ENCODE assay signal across 15 cellular contexts in genomic region chr10:3074145-3074665, GRCh38. TPM values are rescaled to one million over a fixed set of nuclear protein-coding genes. Genes with fewer than 3 reads are reported as not detected.
DNase-seq lines count a peak whose midpoint lies in the region; ATAC-seq and TF ChIP-seq lines count a peak whose summit lies in the region.
"Had no signal": no experiment of that assay in that cellular context is flagged by ENCODE, and none has a peak within 500 bp of the region (broad histone marks: within the 10 kb centered on the region; RNA-seq: fewer than 3 reads in every experiment).

No MANE protein-coding gene starts in this region.

- no peaks in the 10 kb centered on the region for H3K9me3 ChIP-seq in mucosa of descending colon
- H3K9me3 ChIP-seq: BE2C, left lung, testis had no signal

- H3K4me3 ChIP-seq in epithelial cell of esophagus (ENCODE audit: low read length) (no peak overlapping the region), mucosa of descending colon (no peak overlapping the region), coronary artery (no peak overlapping the region)
- H3K4me3 ChIP-seq: GM23248, left lung, testis had no signal

- in situ Hi-C loops in G401 (cut with HindIII; ENCODE audit: low sequenced_read_pairs) = no loop called here

- DNase-seq in G401 (ENCODE audit: low spot score) (peak; percentile 73), RWPE1 (ENCODE audit: low spot score) (peak; percentile 31), epithelial cell of esophagus (ENCODE audit: low read depth) (peak; percentile 60), mucosa of descending colon (no peak), NCI-H2107 (lab: John Stamatoyannopoulos, UW) (no peak), GM10248 (ENCODE audit: extremely low spot score) (no peak), coronary artery (ENCODE audit: low spot score) (no peak)
- DNase-seq: activated naive CD4-positive, alpha-beta T cell treated with anti-CD3 and anti-CD28 coated beads for 36 hours; BE2C; GM23248; hippocampal formation; left lung; naive thymus-derived CD8-positive, alpha-beta T cell; stimulated activated CD4-positive, alpha-beta T cell treated with anti-CD3 and anti-CD28 coated beads, Interleukin-1b, Interleukin-23, amount 100 ng/mL, for 48 hours; testis had no signal

- TF ChIP-seq CTCF in RWPE1 (conservative IDR thresholded peaks at IDR 0.05; ENCODE audit: low read depth) = no peak
- no peak for TF ChIP-seq CTCF in epithelial cell of esophagus (IDR thresholded peaks at IDR 0.05; ENCODE audit: insufficient read depth, low read depth, low read length, missing control alignments)
- TF ChIP-seq CTCF in mucosa of descending colon (IDR thresholded peaks at IDR 0.05) = no peak
- TF ChIP-seq CTCF in GM10248 (IDR thresholded peaks at IDR 0.05; ENCODE audit: control extremely low read depth, extremely low read depth, low read depth, missing control alignments) = no peak
- TF ChIP-seq CTCF in coronary artery (IDR thresholded peaks at IDR 0.05) = no peak

- POLR2A ChIA-PET in RWPE1 (lab: Yijun Ruan, JAX; ENCODE audit: low non-redundant PET) = no interaction called here
- POLR2A ChIA-PET in GM10248 (lab: Yijun Ruan, JAX) = no interaction called here

- peaks cover 7% of the 10 kb centered on the region for H3K4me1 ChIP-seq in mucosa of descending colon (ENCODE audit: low read depth)
- H3K4me1 ChIP-seq: testis had no signal

- ATAC-seq in mucosa of descending colon = peak; percentile 54
- ATAC-seq: left lung; naive thymus-derived CD8-positive, alpha-beta T cell had no signal

- intact Hi-C loops in mucosa of descending colon (cut with DNase I, micrococcal nuclease) = no loop called here

- no peaks in the 10 kb centered on the region for H3K36me3 ChIP-seq in mucosa of descending colon (ENCODE audit: low read depth)
- H3K36me3 ChIP-seq: BE2C, left lung had no signal

- H3K27ac ChIP-seq in RWPE1 (peak overlapping the region; percentile 55), coronary artery (no peak overlapping the region)
- H3K27ac ChIP-seq: GM23248, left lung, testis had no signal

- CTCF ChIA-PET in RWPE1 (lab: Yijun Ruan, JAX) = no interaction called here
- CTCF ChIA-PET in GM10248 (lab: Yijun Ruan, JAX) = interaction anchor here (0.8 kb wide), 1 partner anchor 146 kb away, joined by 3 read pairs; no protein-coding TSS in a partner anchor

RNA-seq across cellular contexts. Expression of gene PFKP, which starts 6.9 kb away (rescaled TPM):
- total RNA-seq in G401 (2014; rRNA removed; shearing (Covaris generic)) = 200 and 222 TPM in 2 replicates
- total RNA-seq in mucosa of descending colon = 100 to 1,000 TPM in 2 of 3 donors, 10 to 100 TPM in 1; 76.1 to 117 (median 100) TPM

Comparison
In these comparisons a context has a peak if more than half of its experiments do, and no peak if none do; other contexts are left out.
1. DNase-seq: peak in G401 (single experiment), RWPE1 (single experiment) and epithelial cell of esophagus (single experiment); none in mucosa of descending colon (0 of 3), NCI-H2107 (single experiment), GM10248 (single experiment) and coronary artery (single experiment).